ENCODE assay signal across 17 cellular contexts in genomic region chr9:127035423-127035822, GRCh38.
DNase-seq lines count a peak whose midpoint lies in the region; ATAC-seq and TF ChIP-seq lines count a peak whose summit lies in the region.
"Had no signal": no experiment of that assay in that cellular context is flagged by ENCODE, and none has a peak within 500 bp of the region (broad histone marks: within the 10 kb centered on the region; RNA-seq: fewer than 3 reads in every experiment).

No MANE protein-coding gene starts in this region.

- H3K9ac ChIP-seq in skeletal muscle tissue (ENCODE audit: low read depth in 1 of 3, low read length in 3 of 3): no peak overlapping the region

- 85 to 94% methylated on average over 3 to 4 of the region's 4 CpGs for WGBS in esophagus squamous epithelium, 2 donors

- H3K27me3 ChIP-seq in esophagus squamous epithelium (no peaks in the 10 kb centered on the region), skeletal muscle tissue (ENCODE audit: control insufficient read depth in 3 of 3, insufficient read depth in 3 of 3, low read length in 3 of 3) (no peaks in the 10 kb centered on the region)
- H3K27me3 ChIP-seq in CD8-positive, alpha-beta memory T cell (ENCODE audit: insufficient read depth, low read length, poor library complexity, severe bottlenecking): no peaks in the 10 kb centered on the region
- H3K27me3 ChIP-seq: SJSA1 had no signal

- POLR2A ChIA-PET in CD8-positive, alpha-beta memory T cell (lab: Charles Lee): no interaction called here

- H3K4me1 Mint-ChIP-seq in CD14-positive monocyte: no peaks in the 10 kb centered on the region
- H3K4me1 Mint-ChIP-seq in CD8-positive, alpha-beta memory T cell: no peaks in the 10 kb centered on the region
- H3K4me1 Mint-ChIP-seq: activated naive CD8-positive, alpha-beta T cell treated with anti-CD3 and anti-CD28 coated beads, Interleukin-2, amount 50 U/mL, for 24 hours had no signal

- no peaks in the 10 kb centered on the region for H3K36me3 Mint-ChIP-seq in CD14-positive monocyte
- peaks cover 0 to 4% (median 1%) of the 10 kb centered on the region in 3 donors for H3K36me3 Mint-ChIP-seq in CD8-positive, alpha-beta memory T cell

- H3K27ac ChIP-seq in esophagus squamous epithelium: peak overlapping the region in 3 of 4 donors; percentile 49 to 73 (median 68)
- peak overlapping the region; percentile 74 for H3K27ac ChIP-seq in skeletal muscle tissue (ENCODE audit: low read depth, low read length)
- H3K27ac ChIP-seq in CD8-positive, alpha-beta memory T cell (ENCODE audit: low read depth, low read length): no peak overlapping the region
- H3K27ac ChIP-seq: SJSA1 had no signal

- no peak for ATAC-seq in HG03354 (IDR thresholded peaks at IDR 0.05; ENCODE audit: poor library complexity, severe bottlenecking, unreplicated experiment)
- ATAC-seq: activated naive CD8-positive, alpha-beta T cell treated with anti-CD3 and anti-CD28 coated beads, Interleukin-2, amount 50 U/mL, for 24 hours had no signal

- TF ChIP-seq CTCF in CD14-positive monocyte (IDR thresholded peaks at IDR 0.05) (no peak), esophagus squamous epithelium (IDR thresholded peaks at IDR 0.05) (no peak)

- H3K9me3 ChIP-seq in esophagus squamous epithelium (no peaks in the 10 kb centered on the region), skeletal muscle tissue (ENCODE audit: control insufficient read depth in 3 of 3, low read length in 3 of 3) (no peaks in the 10 kb centered on the region)
- H3K9me3 ChIP-seq in CD8-positive, alpha-beta memory T cell (ENCODE audit: low read length): no peaks in the 10 kb centered on the region
- H3K9me3 ChIP-seq: SJSA1 had no signal

- no peak overlapping the region for H3K27ac Mint-ChIP-seq in CD14-positive monocyte
- no peak overlapping the region for H3K27ac Mint-ChIP-seq in CD8-positive, alpha-beta memory T cell
- H3K27ac Mint-ChIP-seq: activated naive CD8-positive, alpha-beta T cell treated with anti-CD3 and anti-CD28 coated beads, Interleukin-2, amount 50 U/mL, for 24 hours; activated T-cell treated with anti-CD3 and anti-CD28 coated beads, Interleukin-2, amount 50 U/mL, for 24 hours; progenitor cell of endocrine pancreas had no signal

- DNase-seq in CD14-positive monocyte (ENCODE audit: low spot score): peak; percentile 10
- no peak for DNase-seq in esophagus squamous epithelium (lab: John Stamatoyannopoulos, UW)
- DNase-seq in hepatic stellate cell (ENCODE audit: low spot score): peak; percentile 22
- no peak for DNase-seq in NCI-H446 (lab: John Stamatoyannopoulos, UW)
- DNase-seq in activated effector memory CD4-positive, alpha-beta T cell treated with Interleukin-2 at 50 U/mL for 16 hours: no peak
- no peak for DNase-seq in CD8-positive, alpha-beta memory T cell
- DNase-seq: activated CD4-positive, alpha-beta T cell treated with anti-CD3 and anti-CD28 coated beads, Interleukin-2, amount 50 U/mL, for 1 hour; activated naive CD8-positive, alpha-beta T cell treated with anti-CD3 and anti-CD28 coated beads, Interleukin-2, amount 50 U/mL, for 24 hours; activated T-cell treated with anti-CD3 and anti-CD28 coated beads, Interleukin-2, amount 50 U/mL, for 24 hours; Calu3; NCI-H2171 treated with DMSO at 0.1 percent for 48 hours; stimulated activated CD4-positive, alpha-beta T cell treated with anti-CD3 and anti-CD28 coated beads, Interleukin-1b, Interleukin-23, amount 100 ng/mL, for 48 hours; stimulated activated CD8-positive, alpha-beta memory T cell treated with anti-CD3 and anti-CD28 coated beads, Interleukin-4, amount 100 ng/mL, for 48 hours had no signal

- H3K27me3 Mint-ChIP-seq in CD14-positive monocyte (ENCODE audit: low read depth in 3 of 3): peaks cover 1 to 6% (median 1%) of the 10 kb centered on the region in 3 donors
- H3K27me3 Mint-ChIP-seq in CD8-positive, alpha-beta memory T cell: peaks cover 0 to 2% of the 10 kb centered on the region in 2 donors
- H3K27me3 Mint-ChIP-seq: activated T-cell treated with anti-CD3 and anti-CD28 coated beads, Interleukin-2, amount 50 U/mL, for 24 hours; progenitor cell of endocrine pancreas had no signal

- TF ChIP-seq POLR2A in esophagus squamous epithelium (IDR thresholded peaks at IDR 0.05): no peak

- no peaks in the 10 kb centered on the region for H3K9me3 Mint-ChIP-seq in CD14-positive monocyte
- no peaks in the 10 kb centered on the region for H3K9me3 Mint-ChIP-seq in CD8-positive, alpha-beta memory T cell
- H3K9me3 Mint-ChIP-seq: activated naive CD8-positive, alpha-beta T cell treated with anti-CD3 and anti-CD28 coated beads, Interleukin-2, amount 50 U/mL, for 24 hours; activated T-cell treated with anti-CD3 and anti-CD28 coated beads, Interleukin-2, amount 50 U/mL, for 24 hours had no signal

- intact Hi-C loops in CD14-positive monocyte (cut with micrococcal nuclease) (no loop called here), esophagus squamous epithelium (cut with DNase I) (no loop called here)

- H3K4me1 ChIP-seq in esophagus squamous epithelium (peaks cover 0 to 17% (median 0%) of the 10 kb centered on the region in 3 donors), skeletal muscle tissue (ENCODE audit: control insufficient read depth in 3 of 3, insufficient read depth in 3 of 3, low read length in 3 of 3) (peaks cover 21 to 28% (median 23%) of the 10 kb centered on the region in 3 donors)
- H3K4me1 ChIP-seq in CD8-positive, alpha-beta memory T cell (ENCODE audit: insufficient read depth, low read length): no peaks in the 10 kb centered on the region
- H3K4me1 ChIP-seq: SJSA1 had no signal

- H3K4me3 ChIP-seq in esophagus squamous epithelium (no peak overlapping the region), skeletal muscle tissue (ENCODE audit: low read length in 3 of 3) (no peak overlapping the region)
- no peak overlapping the region for H3K4me3 ChIP-seq in CD8-positive, alpha-beta memory T cell (ENCODE audit: low read length)
- H3K4me3 ChIP-seq: SJSA1 had no signal

- H3K4me3 Mint-ChIP-seq in CD14-positive monocyte: no peak overlapping the region
- no peak overlapping the region for H3K4me3 Mint-ChIP-seq in CD8-positive, alpha-beta memory T cell
- H3K4me3 Mint-ChIP-seq: activated naive CD8-positive, alpha-beta T cell treated with anti-CD3 and anti-CD28 coated beads, Interleukin-2, amount 50 U/mL, for 24 hours; activated T-cell treated with anti-CD3 and anti-CD28 coated beads, Interleukin-2, amount 50 U/mL, for 24 hours had no signal

- CTCF ChIA-PET in CD8-positive, alpha-beta memory T cell (lab: Charles Lee): no interaction called here

- H3K36me3 ChIP-seq in esophagus squamous epithelium (no peaks in the 10 kb centered on the region), skeletal muscle tissue (ENCODE audit: control insufficient read depth in 3 of 3, insufficient read depth in 3 of 3, low read length in 3 of 3) (no peaks in the 10 kb centered on the region)
- H3K36me3 ChIP-seq in CD8-positive, alpha-beta memory T cell (ENCODE audit: insufficient read depth, low read length): no peaks in the 10 kb centered on the region
- H3K36me3 ChIP-seq: SJSA1 had no signal

Comparison
In these comparisons a context has a peak if more than half of its experiments do, and no peak if none do; other contexts are left out.
1. DNase-seq: peak in CD14-positive monocyte (single experiment) and hepatic stellate cell (single experiment); none in esophagus squamous epithelium (single experiment), NCI-H446 (0 of 2), activated effector memory CD4-positive, alpha-beta T cell treated with Interleukin-2 at 50 U/mL for 16 hours (single experiment) and CD8-positive, alpha-beta memory T cell (0 of 5).